ENCODE assay signal across 10 cellular contexts in the genomic region with DNA sequence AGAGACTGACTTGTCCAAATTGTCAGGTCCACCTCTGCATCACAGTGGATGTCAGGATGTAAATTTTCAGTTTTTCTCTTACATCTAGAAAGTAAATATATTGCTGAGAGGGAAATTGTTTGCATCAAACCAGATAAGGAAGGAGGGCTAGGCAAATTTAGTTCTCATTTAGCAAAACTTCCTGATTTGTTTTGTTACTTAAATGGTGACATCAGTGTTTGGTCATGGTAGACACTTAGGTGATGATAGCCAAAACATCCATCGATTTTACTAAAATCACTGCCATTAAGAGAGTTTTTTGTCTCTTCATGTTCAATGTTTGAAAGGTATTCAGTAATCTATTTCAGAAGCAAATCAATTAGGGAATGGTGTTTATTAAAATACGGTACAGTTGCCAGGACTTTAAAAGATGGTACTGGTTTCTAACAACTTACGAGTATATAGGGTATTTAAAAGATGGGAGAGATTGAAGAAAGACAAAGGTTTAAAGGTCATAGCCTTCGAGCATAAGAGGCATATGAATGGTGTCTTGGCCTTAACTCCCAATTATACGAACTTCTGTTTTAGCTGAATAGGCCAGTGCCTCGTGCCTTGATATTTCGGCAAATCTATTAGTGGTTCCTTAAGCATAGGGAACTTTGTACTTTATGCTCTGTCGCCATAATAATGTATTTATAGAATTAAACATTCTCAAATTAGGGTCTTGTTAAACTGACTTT. TPM values are rescaled to one million over a fixed set of nuclear protein-coding genes. Genes with fewer than 3 reads are reported as not detected.
DNase-seq lines count a peak whose midpoint lies in the region; ATAC-seq, FAIRE-seq and TF ChIP-seq lines count a peak whose summit lies in the region.
"Had no signal": no experiment of that assay in that cellular context is flagged by ENCODE, and none has a peak within 500 bp of the region (broad histone marks: within the 10 kb centered on the region; RNA-seq: fewer than 3 reads in every experiment).

No MANE protein-coding gene starts in this region.

- no peak for FAIRE-seq in GM12891 (lab: Jason Lieb, UNC)
- FAIRE-seq: HTR-8/SVneo, TTC549 had no signal

- TF ChIP-seq POLR2A in GM12891 (IDR thresholded peaks at IDR 0.05; ENCODE audit: low read depth, low read length): 0 out of 2 replicates have a peak, but pooled peaks have one; percentile 49

- no peak for ATAC-seq in HG03095 (IDR thresholded peaks at IDR 0.05; ENCODE audit: unreplicated experiment)

- no peaks in the 10 kb centered on the region for H3K9me3 ChIP-seq in SK-N-MC (ENCODE audit: low read depth, low read length)
- no peaks in the 10 kb centered on the region for H3K9me3 ChIP-seq in skeletal muscle satellite cell (replicated peaks; ENCODE audit: low read length)

- H3K9ac ChIP-seq in SK-N-MC (ENCODE audit: insufficient read length): peak overlapping the region; percentile 74
- peak overlapping the region; percentile 92 for H3K9ac ChIP-seq in skeletal muscle satellite cell (ENCODE audit: low read depth, low read length)

- H3K36me3 ChIP-seq in SK-N-MC (ENCODE audit: insufficient read depth, low read length) (no peaks in the 10 kb centered on the region), skeletal muscle satellite cell (ENCODE audit: insufficient read depth, low read length) (peaks cover 38% of the 10 kb centered on the region)

- H3K4me1 ChIP-seq in skeletal muscle satellite cell (ENCODE audit: control insufficient read depth, insufficient read depth, low read length): peaks cover 59% of the 10 kb centered on the region

- peak overlapping the region; percentile 86 for H3K4me2 ChIP-seq in skeletal muscle satellite cell (ENCODE audit: low read length)

- DNase-seq in GM12891 (ENCODE audit: insufficient read length, low spot score) (no peak), SK-N-MC (ENCODE audit: low read depth, low spot score) (no peak), epithelial cell of proximal tubule (ENCODE audit: low read depth) (no peak), OCI-M1 (lab: John Stamatoyannopoulos, UW) (no peak), SHP77 (lab: John Stamatoyannopoulos, UW) (no peak)
- DNase-seq: foreskin melanocyte had no signal

- TF ChIP-seq CTCF in epithelial cell of proximal tubule (conservative IDR thresholded peaks at IDR 0.05; ENCODE audit: low read depth, low read length): no peak

- peak overlapping the region; percentile 96 for H3K4me3 ChIP-seq in SK-N-MC
- H3K4me3 ChIP-seq in epithelial cell of proximal tubule (ENCODE audit: low read depth, low read length): peak overlapping the region; percentile 84
- peak overlapping the region; percentile 85 for H3K4me3 ChIP-seq in skeletal muscle satellite cell (ENCODE audit: low read length)

- H3K27ac ChIP-seq in SK-N-MC: no peak overlapping the region

- no peaks in the 10 kb centered on the region for H3K27me3 ChIP-seq in skeletal muscle satellite cell (ENCODE audit: control insufficient read depth, insufficient read depth, low read length)

TF ChIP-seq in GM12891, 5 proteins besides CTCF, POLR2A, EP300 and RAD21:
- TF ChIP-seq POU2F2 (IDR thresholded peaks at IDR 0.05; ENCODE audit: low read depth, low read length) (no peak), POLR2AphosphoS5 (IDR thresholded peaks at IDR 0.05; ENCODE audit: low read depth, low read length) (peak; percentile 38; the same call in 1 of the 2 replicates), PAX5 (IDR thresholded peaks at IDR 0.05; ENCODE audit: insufficient read depth, low read length, severe bottlenecking) (no peak)
TF ChIP-seq in GM12891: peak in this region for 1.

RNA-seq across cellular contexts. Expression of gene IER5, which starts 3.0 kb away (rescaled TPM):
- polyA plus RNA-seq in GM12891 (2012; ENCODE audit: low read depth, missing spikeins): 33.9 TPM
- 20.5 and 43.0 TPM in 2 replicates for total RNA-seq in epithelial cell of proximal tubule
- total RNA-seq in skeletal muscle satellite cell (2012; rRNA removed): 15.0 and 15.3 TPM in 2 replicates

RNA-seq across cellular contexts. Expression of gene MR1, which starts 57.7 kb away (rescaled TPM):
- polyA plus RNA-seq in GM12891 (2012; ENCODE audit: low read depth, missing spikeins): 24.6 TPM
- 0.29 and 0.87 TPM in 2 replicates for total RNA-seq in epithelial cell of proximal tubule
- 9.8 and 13.7 TPM in 2 replicates for total RNA-seq in skeletal muscle satellite cell (2012; rRNA removed)
